In genomic region chr1:240401721-240402120, GRCh38 we compare ENCODE assay signal across 21 cellular contexts.
DNase-seq lines count a peak whose midpoint lies in the region; ATAC-seq, FAIRE-seq and TF ChIP-seq lines count a peak whose summit lies in the region.
"Had no signal": no experiment of that assay in that cellular context is flagged by ENCODE, and none has a peak within 500 bp of the region (broad histone marks: within the 10 kb centered on the region; RNA-seq: fewer than 3 reads in every experiment).

No MANE protein-coding gene starts in this region.

- H3K4me2 ChIP-seq in IMR-90 (ENCODE audit: low read depth, low read length) = no peak overlapping the region
- H3K4me2 ChIP-seq in astrocyte (ENCODE audit: low read length) = no peak overlapping the region
- H3K4me2 ChIP-seq in smooth muscle cell = peak overlapping the region; percentile 48

- H3K4me1 Mint-ChIP-seq in astrocyte (ENCODE audit: low read depth, unreplicated experiment) = peaks cover 26% of the 10 kb centered on the region

- peaks cover 12% of the 10 kb centered on the region for H3K4me1 ChIP-seq in IMR-90 (ENCODE audit: control insufficient read depth, insufficient read depth, low read length)
- H3K4me1 ChIP-seq in astrocyte (ENCODE audit: insufficient read depth, low read length) = peaks cover 17% of the 10 kb centered on the region
- H3K4me1 ChIP-seq in smooth muscle cell (ENCODE audit: low read depth) = peaks cover 22% of the 10 kb centered on the region

- H3K23ac ChIP-seq in IMR-90 (ENCODE audit: low read depth, low read length) = no peak overlapping the region

- POLR2A ChIA-PET in IMR-90 (lab: Charles Lee; ENCODE audit: unreplicated experiment) = no interaction called here

- dilution Hi-C loops in IMR-90 (cut with HindIII; ENCODE audit: low sequenced_read_pairs, unreplicated experiment) = no loop called here

- no peaks in the 10 kb centered on the region for H3K79me2 ChIP-seq in astrocyte (ENCODE audit: insufficient read depth, low read length)
- H3K79me2 ChIP-seq in smooth muscle cell (ENCODE audit: low read depth) = no peaks in the 10 kb centered on the region

- no peak overlapping the region for H2AK9ac ChIP-seq in IMR-90 (replicated peaks; ENCODE audit: low read depth, low read length, poor library complexity)

- ATAC-seq in IMR-90 (ENCODE audit: low read depth) (no peak), GM19467 (IDR thresholded peaks at IDR 0.05; ENCODE audit: unreplicated experiment) (no peak)
- ATAC-seq: HepG2 had no signal

- no peaks in the 10 kb centered on the region for H3K27me3 Mint-ChIP-seq in astrocyte (ENCODE audit: low read depth, unreplicated experiment)

- no TSS peak for BruUV-seq in IMR-90 (replicated peaks; lab: Mats Ljungman, UMichigan)

- H2BK5ac ChIP-seq in IMR-90 (ENCODE audit: low read depth, low read length, poor library complexity, severe bottlenecking) = no peak overlapping the region

- no peak overlapping the region for H3K27ac ChIP-seq in IMR-90 (ENCODE audit: insufficient read depth, low read length)
- no peak overlapping the region for H3K27ac ChIP-seq in astrocyte (ENCODE audit: low read depth, low read length)
- H3K27ac ChIP-seq in smooth muscle cell (ENCODE audit: low read depth) = peak overlapping the region; percentile 80
- H3K27ac ChIP-seq: C4-2B had no signal

- DNase-seq in IMR-90 (no peak), astrocyte (ENCODE audit: low read depth) (peak; percentile 48), glomerular visceral epithelial cell (ENCODE audit: extremely low spot score) (peak; percentile 11), smooth muscle cell (lab: John Stamatoyannopoulos, UW; ENCODE audit: unreplicated experiment) (no peak), D341Med (ENCODE audit: low spot score) (no peak)
- DNase-seq in stimulated activated naive CD4-positive, alpha-beta T cell (lab: John Stamatoyannopoulos, UW) = no peak
- DNase-seq: AML-193; DND-41; KG1; MV-4-11; NCI-H1417 treated with DMSO at 0.1 percent for 48 hours; NCI-H1930; NCI-H2171; NCI-H446 treated with DMSO at 0.1 percent for 48 hours; NK-92 treated with Interleukin-12 subunit alpha and Interleukin-12 subunit beta, amount 100 ng/mL, for 24 hours; OCI-M1; SHP77 had no signal

- no peaks in the 10 kb centered on the region for H3K9me3 Mint-ChIP-seq in astrocyte (ENCODE audit: unreplicated experiment)

- in situ Hi-C loops in IMR-90 (cut with MboI; ENCODE audit: low sequenced_read_pairs) = no loop called here

- no peaks in the 10 kb centered on the region for H3K27me3 ChIP-seq in IMR-90 (ENCODE audit: control insufficient read depth, insufficient read depth, low read length)
- no peaks in the 10 kb centered on the region for H3K27me3 ChIP-seq in astrocyte (ENCODE audit: insufficient read depth, low read length)
- no peaks in the 10 kb centered on the region for H3K27me3 ChIP-seq in smooth muscle cell (ENCODE audit: low read depth)

- H2BK15ac ChIP-seq in IMR-90 (ENCODE audit: low read depth, low read length) = 0 out of 3 replicates have a peak overlapping the region, but pooled peaks have one; percentile 1

- CTCF ChIA-PET in IMR-90 (lab: Yijun Ruan, JAX) = no interaction called here

- H3K4me3 Mint-ChIP-seq in astrocyte (ENCODE audit: unreplicated experiment) = no peak overlapping the region

- WGBS in IMR-90 (ENCODE audit: extremely low coverage in 2 of 2, insufficient read length in 1 of 2), 2 experiments = no CpG with 5 or more reads among the region's 4 CpGs
- 19% methylated on average over 4 of the region's 4 CpGs for WGBS in smooth muscle cell (ENCODE audit: low lambda C conversion rate)

- H3K9me3 ChIP-seq in IMR-90 (ENCODE audit: control insufficient read depth, insufficient read depth, low read length) = no peaks in the 10 kb centered on the region
- no peaks in the 10 kb centered on the region for H3K9me3 ChIP-seq in astrocyte (ENCODE audit: insufficient read depth, low read depth, low read length)
- no peaks in the 10 kb centered on the region for H3K9me3 ChIP-seq in smooth muscle cell (replicated peaks; ENCODE audit: low read depth)

- no peak for TF ChIP-seq CTCF in IMR-90 (conservative IDR thresholded peaks at IDR 0.05; ENCODE audit: low read depth, low read length)
- TF ChIP-seq CTCF in astrocyte (IDR thresholded peaks at IDR 0.05; ENCODE audit: insufficient read depth, low read depth, low read length) = no peak
- TF ChIP-seq CTCF in smooth muscle cell (IDR thresholded peaks at IDR 0.05; ENCODE audit: borderline replicate concordance, insufficient read depth, poor library complexity, severe bottlenecking) = no peak

- TF ChIP-seq POLR2A in IMR-90 (IDR thresholded peaks at IDR 0.05; ENCODE audit: low read depth, low read length) = no peak

- H4K91ac ChIP-seq in IMR-90 (ENCODE audit: insufficient read depth, low read depth, low read length) = peak overlapping the region; percentile 22; the same call in 1 of the 2 replicates

- H3K4ac ChIP-seq in IMR-90 (ENCODE audit: low read depth, low read length) = peak overlapping the region; percentile 17

- H3K14ac ChIP-seq in IMR-90 (replicated peaks; ENCODE audit: low read depth, low read length) = peak overlapping the region; percentile 50

- H3K56ac ChIP-seq in IMR-90 (ENCODE audit: extremely low read depth, insufficient read depth, low read length) = no peak overlapping the region

- H3K9ac ChIP-seq in IMR-90 (ENCODE audit: low read depth, low read length) = no peak overlapping the region
- H3K9ac ChIP-seq in astrocyte (ENCODE audit: low read length) = no peak overlapping the region
- no peak overlapping the region for H3K9ac ChIP-seq in smooth muscle cell (ENCODE audit: low read depth)

- peak overlapping the region; percentile 37; the same call in 1 of the 2 replicates for H3K18ac ChIP-seq in IMR-90 (ENCODE audit: low read depth, low read length)

- H2BK20ac ChIP-seq in IMR-90 (ENCODE audit: low read depth, low read length) = 0 out of 2 replicates have a peak overlapping the region, but pooled peaks have one; percentile 2

- FAIRE-seq in astrocyte (lab: Jason Lieb, UNC) = no peak
- FAIRE-seq: H1, HepG2 had no signal

- no peak overlapping the region for H2AFZ ChIP-seq in IMR-90 (replicated peaks; ENCODE audit: low read length, poor library complexity)
- no peak overlapping the region for H2AFZ ChIP-seq in astrocyte (ENCODE audit: low read depth, low read length)
- peak overlapping the region; percentile 96 for H2AFZ ChIP-seq in smooth muscle cell (ENCODE audit: low read depth)

- H3K27ac Mint-ChIP-seq in astrocyte (ENCODE audit: unreplicated experiment) = peak overlapping the region; percentile 45

- intact Hi-C loops in IMR-90 (cut with micrococcal nuclease) = no loop called here

- no peak overlapping the region for H2AK5ac ChIP-seq in IMR-90 (ENCODE audit: low read depth, low read length)

- H3K79me1 ChIP-seq in IMR-90 (ENCODE audit: low read depth in 1 of 2, low read length in 2 of 2) = peaks cover 10 to 31% of the 10 kb centered on the region in 2 experiments

- no peak for TF ChIP-seq RAD21 in IMR-90 (IDR thresholded peaks at IDR 0.05; ENCODE audit: low read length)

- H3F3A ChIP-seq in smooth muscle cell (ENCODE audit: low read depth) = peaks cover 17% of the 10 kb centered on the region

- peaks cover 8% of the 10 kb centered on the region; the same call in 1 of the 2 replicates for H3K9me1 ChIP-seq in IMR-90 (ENCODE audit: insufficient read depth, low read length)

- H3K4me3 ChIP-seq in IMR-90 (ENCODE audit: insufficient read depth, low read depth, low read length) = no peak overlapping the region
- H3K4me3 ChIP-seq in astrocyte (ENCODE audit: insufficient read depth, low read depth, low read length) = no peak overlapping the region
- no peak overlapping the region for H3K4me3 ChIP-seq in smooth muscle cell

- H2BK120ac ChIP-seq in IMR-90 (ENCODE audit: low read depth, low read length) = peak overlapping the region; percentile 45; the same call in 1 of the 2 replicates

- no peaks in the 10 kb centered on the region for H3K36me3 Mint-ChIP-seq in astrocyte (ENCODE audit: low read depth, unreplicated experiment)

- H4K20me1 ChIP-seq in IMR-90 (ENCODE audit: insufficient read depth, low read length) = no peaks in the 10 kb centered on the region
- H4K20me1 ChIP-seq in astrocyte (ENCODE audit: insufficient read depth, low read length) = no peaks in the 10 kb centered on the region
- H4K20me1 ChIP-seq in smooth muscle cell (ENCODE audit: low read depth) = no peaks in the 10 kb centered on the region

- peak overlapping the region; percentile 12 to 27; a peak in 1 of 4 replicates for H4K8ac ChIP-seq in IMR-90 (ENCODE audit: low read depth in 2 of 2, low read length in 2 of 2)

- no peaks in the 10 kb centered on the region for H3K36me3 ChIP-seq in IMR-90 (ENCODE audit: control insufficient read depth, insufficient read depth, low read length)
- H3K36me3 ChIP-seq in astrocyte (ENCODE audit: insufficient read depth, low read length) = no peaks in the 10 kb centered on the region
- no peaks in the 10 kb centered on the region for H3K36me3 ChIP-seq in smooth muscle cell (ENCODE audit: low read depth)

- peak overlapping the region; percentile 57; the same call in 1 of the 2 replicates for H4K5ac ChIP-seq in IMR-90 (ENCODE audit: low read depth, low read length)

TF ChIP-seq in IMR-90, 13 proteins besides CTCF, POLR2A, EP300 and RAD21 (continues in another document):
- TF ChIP-seq CEBPB (IDR thresholded peaks at IDR 0.05; ENCODE audit: low read depth, low read length) = no peak
- TF ChIP-seq CHD1 (IDR thresholded peaks at IDR 0.05; ENCODE audit: low read depth, low read length) = no peak
- no peak for TF ChIP-seq MXI1 (IDR thresholded peaks at IDR 0.05; ENCODE audit: borderline replicate concordance, low read depth, low read length)
- no peak for TF ChIP-seq MAZ (IDR thresholded peaks at IDR 0.05; ENCODE audit: borderline replicate concordance, low read depth, low read length)
- TF ChIP-seq ELK1 (IDR thresholded peaks at IDR 0.05; ENCODE audit: borderline replicate concordance, low read depth, low read length) = no peak
- TF ChIP-seq RCOR1 (IDR thresholded peaks at IDR 0.05; ENCODE audit: insufficient replicate concordance, low read length) = no peak
- no peak for TF ChIP-seq BHLHE40 (IDR thresholded peaks at IDR 0.05; ENCODE audit: low read depth, low read length)
- TF ChIP-seq SMC3 (IDR thresholded peaks at IDR 0.05; ENCODE audit: low read depth, low read length) = no peak
- no peak for TF ChIP-seq NFE2L2 (IDR thresholded peaks at IDR 0.05; ENCODE audit: low read depth, low read length)
- no peak for TF ChIP-seq RFX5 (IDR thresholded peaks at IDR 0.05; ENCODE audit: low read depth, low read length)

Comparison
In these comparisons a context has a peak if more than half of its experiments do, and no peak if none do; other contexts are left out.
1. DNase-seq: peak in astrocyte (single experiment) and glomerular visceral epithelial cell (single experiment); none in IMR-90 (single experiment), smooth muscle cell (single experiment), stimulated activated naive CD4-positive, alpha-beta T cell (0 of 6) and D341Med (single experiment).